In genomic region chr1:178126790-178127189, GRCh38 we compare ENCODE assay signal across 9 cellular contexts. TPM values are rescaled to one million over a fixed set of nuclear protein-coding genes. Genes with fewer than 3 reads are reported as not detected.
DNase-seq lines count a peak whose midpoint lies in the region; ATAC-seq and TF ChIP-seq lines count a peak whose summit lies in the region.
"Had no signal": no experiment of that assay in that cellular context is flagged by ENCODE, and none has a peak within 500 bp of the region (broad histone marks: within the 10 kb centered on the region; RNA-seq: fewer than 3 reads in every experiment).

No MANE protein-coding gene starts in this region.

- H3K4me1 Mint-ChIP-seq in WTC11 = peaks cover 16% of the 10 kb centered on the region

- POLR2A ChIA-PET in WTC11 (lab: Charles Lee) = no interaction called here

- CTCF ChIA-PET in WTC11 (lab: Charles Lee) = no interaction called here

- H3K4me3 Mint-ChIP-seq in WTC11 = no peak overlapping the region

- ATAC-seq in HG02852 (IDR thresholded peaks at IDR 0.05; ENCODE audit: unreplicated experiment) (peak; percentile 50), WTC11 (no peak), GM18517 (IDR thresholded peaks at IDR 0.05; ENCODE audit: unreplicated experiment) (no peak), GM19397 (IDR thresholded peaks at IDR 0.05; ENCODE audit: unreplicated experiment) (no peak)

- no peak for TF ChIP-seq CTCF in WTC11 (IDR thresholded peaks at IDR 0.05)
- no peak for TF ChIP-seq CTCF in kidney epithelial cell (IDR thresholded peaks at IDR 0.05; ENCODE audit: insufficient read depth, low read length, poor library complexity, severe bottlenecking)

- no peaks in the 10 kb centered on the region for H3K27me3 ChIP-seq in kidney epithelial cell (ENCODE audit: control insufficient read depth, insufficient read depth, low read length)
- H3K27me3 ChIP-seq: suprapubic skin had no signal

- H3K27me3 Mint-ChIP-seq in WTC11 (ENCODE audit: low read depth) = no peaks in the 10 kb centered on the region

- peaks cover 6% of the 10 kb centered on the region for H3K36me3 Mint-ChIP-seq in WTC11

- no peaks in the 10 kb centered on the region for H3K36me3 ChIP-seq in kidney epithelial cell (ENCODE audit: control insufficient read depth, insufficient read depth, low read length)
- H3K36me3 ChIP-seq: suprapubic skin had no signal

- DNase-seq in AG08396 (ENCODE audit: low spot score) (peak; percentile 42), WTC11 (ENCODE audit: low spot score) (no peak), kidney epithelial cell (ENCODE audit: low read depth) (peak; percentile 90), amygdala (lab: John Stamatoyannopoulos, UW) (no peak)
- no peak for DNase-seq in effector CD4-positive, alpha-beta T cell

- H3K27ac Mint-ChIP-seq in WTC11 = 0 out of 2 replicates have a peak overlapping the region, but pooled peaks have one; percentile 55

- H3K9me3 Mint-ChIP-seq in WTC11 = peaks cover 9% of the 10 kb centered on the region

- H3K4me3 ChIP-seq in kidney epithelial cell (ENCODE audit: low read depth, low read length) = no peak overlapping the region
- H3K4me3 ChIP-seq: suprapubic skin had no signal

TF ChIP-seq in WTC11, 78 proteins besides CTCF, POLR2A, EP300 and RAD21:
- TF ChIP-seq FOXP4 (CRISPR knock-in tag; IDR thresholded peaks at IDR 0.05) (no peak), ZNF425 (CRISPR knock-in tag; conservative IDR thresholded peaks at IDR 0.05) (no peak), MXD4 (CRISPR knock-in tag; IDR thresholded peaks at IDR 0.05; ENCODE audit: borderline replicate concordance) (no peak), STAT6 (CRISPR knock-in tag; conservative IDR thresholded peaks at IDR 0.05; ENCODE audit: low read depth) (no peak), ZNF396 (CRISPR knock-in tag; IDR thresholded peaks at IDR 0.05; ENCODE audit: borderline replicate concordance) (no peak), GABPB1 (CRISPR knock-in tag; IDR thresholded peaks at IDR 0.05) (no peak), ZNF138 (CRISPR knock-in tag; conservative IDR thresholded peaks at IDR 0.05) (no peak), RORB (CRISPR knock-in tag; IDR thresholded peaks at IDR 0.05) (no peak), NR3C1 (CRISPR knock-in tag; conservative IDR thresholded peaks at IDR 0.05; ENCODE audit: low read depth) (no peak), FOXK1 (CRISPR knock-in tag; IDR thresholded peaks at IDR 0.05) (no peak), TEAD1 (CRISPR knock-in tag; IDR thresholded peaks at IDR 0.05) (no peak)
TF ChIP-seq in WTC11: peak in this region for 0.

RNA-seq across cellular contexts. Expression of gene RASAL2, which starts 32.9 kb away (rescaled TPM):
- 25.7 to 29.5 TPM (median 27.5 TPM) in 3 replicates for total RNA-seq in WTC11 (2021)
- 18.3 and 20.8 TPM in 2 replicates for total RNA-seq in kidney epithelial cell

Comparison
In these comparisons a context has a peak if more than half of its experiments do, and no peak if none do; other contexts are left out.
1. DNase-seq: peak in AG08396 (single experiment) and kidney epithelial cell (single experiment); none in WTC11 (single experiment), amygdala (0 of 56) and effector CD4-positive, alpha-beta T cell (single experiment).